ENCODE assay signal across 8 cellular contexts in genomic region chr19:15124572-15125231, GRCh38. TPM values are rescaled to one million over a fixed set of nuclear protein-coding genes. Genes with fewer than 3 reads are reported as not detected.
A peak's percentile ranks its signal among the peaks of the same experiment; 100 is the strongest.
DNase-seq lines count a peak whose midpoint lies in the region; ATAC-seq and TF ChIP-seq lines count a peak whose summit lies in the region.

No MANE protein-coding gene starts in this region.

- H3K36me3 ChIP-seq in GM06990 (ENCODE audit: control insufficient read depth, insufficient read depth, low read length) (peaks cover 6% of the 10 kb centered on the region), skeletal muscle tissue (ENCODE audit: control insufficient read depth in 3 of 3, insufficient read depth in 3 of 3, low read length in 3 of 3) (peaks cover 22 to 27% (median 26%) of the 10 kb centered on the region in 3 donors)

- H3K9ac ChIP-seq in skeletal muscle tissue (ENCODE audit: low read depth in 1 of 3, low read length in 3 of 3), result peak overlapping the region; percentile 83 to 92 (median 86)

- peak overlapping the region; percentile 91 for H3K27ac Mint-ChIP-seq in activated naive CD8-positive, alpha-beta T cell treated with anti-CD3 and anti-CD28 coated beads, Interleukin-2, amount 10 ng/mL, durations not matched to agents 7 days and 5 days

- H3K27me3 ChIP-seq in GM06990 (replicated peaks; ENCODE audit: control insufficient read depth, insufficient read depth, low read length) (no peaks in the 10 kb centered on the region), skeletal muscle tissue (ENCODE audit: control insufficient read depth in 3 of 3, insufficient read depth in 3 of 3, low read length in 3 of 3) (no peaks in the 10 kb centered on the region)

- TF ChIP-seq CTCF in GM06990 (IDR thresholded peaks at IDR 0.05; ENCODE audit: insufficient read depth, low read length, poor library complexity, severe bottlenecking) (no peak), GM20000 (IDR thresholded peaks at IDR 0.05; ENCODE audit: extremely low read depth, missing control alignments) (no peak)

- H3K4me1 ChIP-seq in skeletal muscle tissue (ENCODE audit: control insufficient read depth in 3 of 3, insufficient read depth in 3 of 3, low read length in 3 of 3), result peaks cover 20 to 24% (median 24%) of the 10 kb centered on the region in 3 donors

- peak overlapping the region; percentile 96 for H3K27ac ChIP-seq in skeletal muscle tissue (ENCODE audit: low read depth, low read length)

- POLR2A ChIA-PET in activated naive CD8-positive, alpha-beta T cell treated with anti-CD3 and anti-CD28 coated beads, Interleukin-2, amount 10 ng/mL, durations not matched to agents 7 days and 5 days (lab: Charles Lee), result interaction anchor here (0.5 to 1.6 kb wide), 5 partner anchors 18 to 294 kb away, joined by 3 to 6 read pairs (median 4); partner anchors contain the start of genes AKAP8 and AKAP8L

- peak; percentile 35 for DNase-seq in GM06990 (ENCODE audit: extremely low read depth, insufficient read length)
- no peak for DNase-seq in activated naive CD8-positive, alpha-beta T cell treated with anti-CD3 and anti-CD28 coated beads, Interleukin-2, amount 10 ng/mL, durations not matched to agents 7 days and 5 days
- no peak for DNase-seq in GM20000 (ENCODE audit: low spot score)
- DNase-seq in GDM1 (lab: John Stamatoyannopoulos, UW), result no peak

- ATAC-seq in HG03432 (IDR thresholded peaks at IDR 0.05; ENCODE audit: unreplicated experiment) (peak; percentile 2), HG02571 (IDR thresholded peaks at IDR 0.05; ENCODE audit: unreplicated experiment) (no peak)
- ATAC-seq in activated naive CD8-positive, alpha-beta T cell treated with anti-CD3 and anti-CD28 coated beads, Interleukin-2, amount 10 ng/mL, durations not matched to agents 7 days and 5 days (ENCODE audit: low read depth), result no peak

- no peaks in the 10 kb centered on the region for H3K9me3 Mint-ChIP-seq in activated naive CD8-positive, alpha-beta T cell treated with anti-CD3 and anti-CD28 coated beads, Interleukin-2, amount 10 ng/mL, durations not matched to agents 7 days and 5 days

- peaks cover 14% of the 10 kb centered on the region for H3K4me1 Mint-ChIP-seq in activated naive CD8-positive, alpha-beta T cell treated with anti-CD3 and anti-CD28 coated beads, Interleukin-2, amount 10 ng/mL, durations not matched to agents 7 days and 5 days

- peaks cover 13% of the 10 kb centered on the region for H3K36me3 Mint-ChIP-seq in activated naive CD8-positive, alpha-beta T cell treated with anti-CD3 and anti-CD28 coated beads, Interleukin-2, amount 10 ng/mL, durations not matched to agents 7 days and 5 days

- H3K4me3 Mint-ChIP-seq in activated naive CD8-positive, alpha-beta T cell treated with anti-CD3 and anti-CD28 coated beads, Interleukin-2, amount 10 ng/mL, durations not matched to agents 7 days and 5 days, result peak overlapping the region; percentile 93

- H3K4me3 ChIP-seq in GM06990 (replicated peaks; ENCODE audit: low read depth, low read length) (peak overlapping the region; percentile 75), iPS-11a (ENCODE audit: low read depth, low read length) (peak overlapping the region; percentile 96), skeletal muscle tissue (ENCODE audit: low read length in 3 of 3) (peak overlapping the region; percentile 75 to 97 (median 94))

- no peaks in the 10 kb centered on the region for H3K9me3 ChIP-seq in skeletal muscle tissue (ENCODE audit: control insufficient read depth in 3 of 3, low read length in 3 of 3)

- no peaks in the 10 kb centered on the region for H3K27me3 Mint-ChIP-seq in activated naive CD8-positive, alpha-beta T cell treated with anti-CD3 and anti-CD28 coated beads, Interleukin-2, amount 10 ng/mL, durations not matched to agents 7 days and 5 days

RNA-seq across cellular contexts. Expression of gene SYDE1, which starts 17.5 kb away (rescaled TPM):
- total RNA-seq in activated naive CD8-positive, alpha-beta T cell treated with anti-CD3 and anti-CD28 coated beads, Interleukin-2, amount 10 ng/mL, durations not matched to agents 7 days and 5 days, result under 1 TPM; 0.33 to 0.34 TPM
- total RNA-seq in skeletal muscle tissue, result 7.3 TPM

RNA-seq across cellular contexts. Expression of gene OR1I1, which starts 42.7 kb away (rescaled TPM):
- total RNA-seq in activated naive CD8-positive, alpha-beta T cell treated with anti-CD3 and anti-CD28 coated beads, Interleukin-2, amount 10 ng/mL, durations not matched to agents 7 days and 5 days, result not detected
- not detected for total RNA-seq in skeletal muscle tissue
